Comparison of ENCODE assay signal across 8 cellular contexts in the genomic region with DNA sequence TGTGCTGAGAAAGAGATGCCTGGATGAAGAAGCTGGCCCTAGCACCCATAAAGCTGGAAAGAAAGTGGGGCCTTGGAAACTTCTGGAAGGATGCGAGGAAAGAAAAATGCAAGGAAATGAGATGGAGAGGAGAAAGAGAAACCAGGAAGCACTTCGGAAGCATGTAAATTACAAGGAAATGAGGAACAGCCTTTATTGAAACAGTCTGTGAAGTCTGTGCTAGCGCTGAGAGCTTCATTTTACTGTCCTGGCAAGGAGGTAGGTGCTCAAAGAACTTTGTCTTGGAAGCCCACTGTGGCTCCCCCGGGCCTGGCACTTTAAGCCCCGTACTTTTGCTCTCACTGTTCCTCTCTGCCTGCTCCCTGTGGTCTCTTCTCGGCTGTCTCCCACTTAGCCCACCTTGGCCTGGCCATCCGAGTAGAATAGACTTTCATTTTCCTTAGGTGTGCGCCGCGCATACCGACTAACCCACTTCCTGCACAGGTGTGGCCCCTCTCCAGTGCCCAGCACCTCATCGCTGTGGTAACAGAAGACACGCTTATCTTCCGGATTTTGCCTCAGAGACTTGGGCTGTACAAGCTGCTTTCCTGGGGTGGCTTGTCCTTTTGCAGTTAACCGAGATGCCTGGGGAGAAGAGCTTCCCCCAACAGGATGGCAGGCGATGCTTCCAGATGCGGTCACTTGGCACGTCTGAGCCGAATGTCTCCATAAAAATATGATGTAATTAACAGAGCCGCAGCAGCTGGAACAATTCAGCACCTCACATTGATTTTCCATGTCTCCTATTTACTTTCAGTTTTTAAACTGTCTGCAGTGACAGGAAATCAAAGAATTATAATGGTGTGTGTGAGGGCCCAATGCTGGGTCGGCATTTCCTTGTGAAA.
DNase-seq lines count a peak whose midpoint lies in the region; ATAC-seq, FAIRE-seq and TF ChIP-seq lines count a peak whose summit lies in the region.

No MANE protein-coding gene starts in this region.

- peak in 6 of 7 experiments; percentile 7 to 63 (median 23) for DNase-seq in CD8-positive, alpha-beta T cell
- DNase-seq in MG63, result peak; percentile 63
- DNase-seq in naive B cell, result peak; percentile 8
- DNase-seq in RCC 7860 (ENCODE audit: low spot score), result no peak
- DNase-seq in SK-N-SH, result no peak

- 76% methylated on average over 21 of the region's 21 CpGs for WGBS in SK-N-SH (ENCODE audit: low lambda C conversion rate)

- peaks cover 18% of the 10 kb centered on the region for H3K4me1 Mint-ChIP-seq in CD8-positive, alpha-beta T cell (ENCODE audit: low read depth)
- peaks cover 22% of the 10 kb centered on the region for H3K4me1 Mint-ChIP-seq in activated naive CD8-positive, alpha-beta T cell (ENCODE audit: low read depth)
- peaks cover 15 to 18% (median 17%) of the 10 kb centered on the region in 3 donors for H3K4me1 Mint-ChIP-seq in naive B cell

- no peaks in the 10 kb centered on the region for H4K20me1 ChIP-seq in SK-N-SH (ENCODE audit: insufficient read depth)

- ATAC-seq in CD8-positive, alpha-beta T cell, result peak; percentile 69
- ATAC-seq in GM19468 (IDR thresholded peaks at IDR 0.05; ENCODE audit: extremely low read depth, unreplicated experiment) (peak; percentile 57), naive B cell (ENCODE audit: low read depth in 2 of 2) (peak; percentile 74 to 78), GM18868 (IDR thresholded peaks at IDR 0.05; ENCODE audit: unreplicated experiment) (no peak)

- no peak overlapping the region for H3K9ac ChIP-seq in SK-N-SH

- H3K27me3 ChIP-seq in CD8-positive, alpha-beta T cell (ENCODE audit: insufficient read depth, low read length), result no peaks in the 10 kb centered on the region
- H3K27me3 ChIP-seq in MG63, result no peaks in the 10 kb centered on the region
- peaks cover 5% of the 10 kb centered on the region; the same call in 1 of the 2 replicates for H3K27me3 ChIP-seq in SK-N-SH (ENCODE audit: insufficient read depth)

- no peak for TF ChIP-seq EP300 in SK-N-SH (IDR thresholded peaks at IDR 0.05; ENCODE audit: borderline replicate concordance in 1 of 2, low read depth in 1 of 2, low read length in 1 of 2)

- no peak for FAIRE-seq in RCC 7860 (lab: Jason Lieb, UNC)

- CTCF ChIA-PET in CD8-positive, alpha-beta T cell (lab: Charles Lee), result interaction anchor here (1.5 kb wide), 1 partner anchor 67 kb away, joined by 4 read pairs; no protein-coding TSS in a partner anchor
- CTCF ChIA-PET in SK-N-SH (lab: Yijun Ruan, JAX), result interaction anchor here (0.5 to 2.3 kb wide), 2 partner anchors 12 to 1684 kb away, joined by 3 to 12 read pairs; no protein-coding TSS in a partner anchor

- peak overlapping the region; percentile 16 for H3K4me3 ChIP-seq in CD8-positive, alpha-beta T cell (ENCODE audit: low read depth, low read length)
- H3K4me3 ChIP-seq in MG63 (peak overlapping the region; percentile 40), SK-N-SH (ENCODE audit: low read depth in 2 of 2, low read length in 1 of 2) (no peak overlapping the region)

- no peaks in the 10 kb centered on the region for H3K9me3 Mint-ChIP-seq in CD8-positive, alpha-beta T cell
- no peaks in the 10 kb centered on the region for H3K9me3 Mint-ChIP-seq in activated naive CD8-positive, alpha-beta T cell (ENCODE audit: low read depth)
- peaks cover 0 to 2% (median 0%) of the 10 kb centered on the region in 7 donors for H3K9me3 Mint-ChIP-seq in naive B cell

- peaks cover 9% of the 10 kb centered on the region for H3K4me1 ChIP-seq in CD8-positive, alpha-beta T cell (ENCODE audit: insufficient read depth, low read length)
- peaks cover 0 to 11% of the 10 kb centered on the region in 2 experiments; a peak in 1 of 4 replicates for H3K4me1 ChIP-seq in SK-N-SH (ENCODE audit: control insufficient read depth in 1 of 2, insufficient read depth in 2 of 2, low read depth in 1 of 2, low read length in 1 of 2)

- H3K27ac ChIP-seq in CD8-positive, alpha-beta T cell (ENCODE audit: low read depth, low read length), result peak overlapping the region; percentile 15
- no peak overlapping the region for H3K27ac ChIP-seq in SK-N-SH (ENCODE audit: low read depth in 2 of 2, low read length in 1 of 2)

- no peaks in the 10 kb centered on the region for H3K36me3 ChIP-seq in CD8-positive, alpha-beta T cell (ENCODE audit: insufficient read depth, low read length)
- H3K36me3 ChIP-seq in MG63 (no peaks in the 10 kb centered on the region), SK-N-SH (replicated peaks in 1 of 2; ENCODE audit: control insufficient read depth in 1 of 2, insufficient read depth in 2 of 2, low read length in 1 of 2) (no peaks in the 10 kb centered on the region)

- H3K79me2 ChIP-seq in SK-N-SH (ENCODE audit: insufficient read depth), result no peaks in the 10 kb centered on the region

- peak overlapping the region; percentile 85 for H3K4me3 Mint-ChIP-seq in CD8-positive, alpha-beta T cell
- peak overlapping the region; percentile 80 for H3K4me3 Mint-ChIP-seq in activated naive CD8-positive, alpha-beta T cell
- H3K4me3 Mint-ChIP-seq in naive B cell, result peak overlapping the region; percentile 70 to 90 (median 84)

- H3K27me3 Mint-ChIP-seq in CD8-positive, alpha-beta T cell (ENCODE audit: low read depth), result peaks cover 3% of the 10 kb centered on the region
- H3K27me3 Mint-ChIP-seq in activated naive CD8-positive, alpha-beta T cell, result peaks cover 4% of the 10 kb centered on the region
- H3K27me3 Mint-ChIP-seq in naive B cell, result peaks cover 4 to 8% (median 4%) of the 10 kb centered on the region in 3 donors

- H3K9me3 ChIP-seq in CD8-positive, alpha-beta T cell (ENCODE audit: low read length), result no peaks in the 10 kb centered on the region
- H3K9me3 ChIP-seq in MG63 (no peaks in the 10 kb centered on the region), SK-N-SH (no peaks in the 10 kb centered on the region)

- H3K9me2 ChIP-seq in SK-N-SH, result no peaks in the 10 kb centered on the region

- H3K27ac Mint-ChIP-seq in CD8-positive, alpha-beta T cell, result peak overlapping the region; percentile 90
- peak overlapping the region; percentile 72 for H3K27ac Mint-ChIP-seq in activated naive CD8-positive, alpha-beta T cell
- H3K27ac Mint-ChIP-seq in naive B cell, result peak overlapping the region; percentile 36 to 86 (median 66)

- no peaks in the 10 kb centered on the region for H3K36me3 Mint-ChIP-seq in CD8-positive, alpha-beta T cell
- no peaks in the 10 kb centered on the region for H3K36me3 Mint-ChIP-seq in activated naive CD8-positive, alpha-beta T cell
- H3K36me3 Mint-ChIP-seq in naive B cell, result no peaks in the 10 kb centered on the region

- TF ChIP-seq CTCF in CD8-positive, alpha-beta T cell (IDR thresholded peaks at IDR 0.05), result no peak
- no peak for TF ChIP-seq CTCF in SK-N-SH (IDR thresholded peaks at IDR 0.05)

- intact Hi-C loops in CD8-positive, alpha-beta T cell (cut with DNase I, micrococcal nuclease), result no loop called here

- H3F3A ChIP-seq in SK-N-SH (replicated peaks; ENCODE audit: insufficient read depth), result no peaks in the 10 kb centered on the region

- H3K4me2 ChIP-seq in SK-N-SH, result no peak overlapping the region

- POLR2A ChIA-PET in CD8-positive, alpha-beta T cell (lab: Charles Lee), result interaction anchor here (0.7 kb wide), 1 partner anchor 28 kb away, joined by 3 read pairs; no protein-coding TSS in a partner anchor
- POLR2A ChIA-PET in SK-N-SH (lab: Yijun Ruan, JAX), result interaction anchor here (0.7 kb wide), 1 partner anchor 12 kb away, joined by 4 read pairs; no protein-coding TSS in a partner anchor

- no peak for TF ChIP-seq RAD21 in SK-N-SH (IDR thresholded peaks at IDR 0.05; ENCODE audit: low read length)

- no peak overlapping the region for H2AFZ ChIP-seq in SK-N-SH (ENCODE audit: low read depth)

TF ChIP-seq in SK-N-SH, 30 proteins besides CTCF, POLR2A, EP300 and RAD21:
- TF ChIP-seq ELF1 (IDR thresholded peaks at IDR 0.05), result no peak
- no peak for TF ChIP-seq MXI1 (IDR thresholded peaks at IDR 0.05; ENCODE audit: low read depth, low read length)
- TF ChIP-seq GATA2 (CRISPR knock-in tag; IDR thresholded peaks at IDR 0.05), result no peak
- no peak for TF ChIP-seq TAF1 (IDR thresholded peaks at IDR 0.05; ENCODE audit: borderline replicate concordance, low read depth, low read length)
- no peak for TF ChIP-seq FOXJ3 (CRISPR knock-in tag; IDR thresholded peaks at IDR 0.05)
- TF ChIP-seq GABPA (IDR thresholded peaks at IDR 0.05; ENCODE audit: low read depth), result no peak

Comparison
In these comparisons a context has a peak if more than half of its experiments do, and no peak if none do; other contexts are left out.
1. DNase-seq: peak in CD8-positive, alpha-beta T cell (6 of 7), MG63 (single experiment) and naive B cell (single experiment); none in RCC 7860 (single experiment) and SK-N-SH (single experiment).
2. H3K4me3 ChIP-seq: peak in CD8-positive, alpha-beta T cell (single experiment) and MG63 (single experiment); none in SK-N-SH (0 of 2).
3. Peak in every context shown above with its lines, with median percentiles within 50 percentile points of each other: H3K27ac Mint-ChIP-seq and H3K4me3 Mint-ChIP-seq.